ENCODE assay signal across 19 cellular contexts in the genomic region with DNA sequence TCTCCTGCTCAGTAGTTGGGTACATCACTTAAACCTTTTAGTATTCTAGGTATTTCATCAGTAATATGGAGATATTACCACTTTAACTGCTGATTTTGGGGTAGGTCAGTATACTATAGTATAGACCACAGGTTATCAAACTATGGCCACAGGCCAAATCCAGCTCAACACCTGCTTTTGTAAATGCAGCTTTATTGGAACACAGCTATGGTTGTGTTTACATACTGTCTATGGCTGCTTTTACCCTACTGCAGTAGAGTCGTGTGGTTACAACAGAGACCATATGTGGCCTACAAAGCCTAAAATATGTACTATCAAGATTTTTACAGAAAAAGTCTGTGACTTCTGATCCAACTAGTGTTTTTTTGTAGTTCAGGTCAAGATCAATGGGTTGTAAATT.
"Had no signal": no experiment of that assay in that cellular context is flagged by ENCODE, and none has a peak within 500 bp of the region (broad histone marks: within the 10 kb centered on the region; RNA-seq: fewer than 3 reads in every experiment).

No MANE protein-coding gene starts in this region.

- H3K4me3 ChIP-seq: dorsolateral prefrontal cortex, hepatocyte, psoas muscle, right lobe of liver, suprapubic skin, tibial artery, upper lobe of left lung, uterus had no signal

- H3K27me3 ChIP-seq: dorsolateral prefrontal cortex, hepatocyte, right lobe of liver, suprapubic skin, tibial artery, upper lobe of left lung, uterus had no signal

- DNase-seq: dorsolateral prefrontal cortex; effector CD8-positive, alpha-beta T cell; foreskin melanocyte; head of caudate nucleus; mesendoderm; naive thymus-derived CD4-positive, alpha-beta T cell; nephron progenitor cell; psoas muscle; retina; right lobe of liver; stimulated activated CD4-positive, alpha-beta T cell treated with anti-CD3 and anti-CD28 coated beads, Interleukin-4, amount 100 ng/mL, for 1 hour; stimulated activated CD8-positive, alpha-beta memory T cell treated with anti-CD3 and anti-CD28 coated beads, Interleukin-4, amount 100 ng/mL, for 48 hours; stimulated activated naive CD8-positive, alpha-beta T cell treated with anti-CD3 and anti-CD28 coated beads, Interleukin-15, Interleukin-2, amounts not matched to agents 100 U/mL and 50 U/mL, for 24 hours; tibial artery; upper lobe of left lung; uterus had no signal

- H3K9me3 ChIP-seq: psoas muscle, right lobe of liver, suprapubic skin, tibial artery, upper lobe of left lung, uterus had no signal

- H3K27ac ChIP-seq: dorsolateral prefrontal cortex, hepatocyte, psoas muscle, right lobe of liver, suprapubic skin, tibial artery, upper lobe of left lung, uterus had no signal

- ATAC-seq: naive thymus-derived CD4-positive, alpha-beta T cell; psoas muscle; right lobe of liver; stimulated activated effector memory CD8-positive, alpha-beta T cell treated with anti-CD3 and anti-CD28 coated beads, Interleukin-12 subunit alpha, Interleukin-12 subunit beta, amount 100 ng/mL, for 72 hours; stimulated activated naive CD8-positive, alpha-beta T cell treated with anti-CD3 and anti-CD28 coated beads, Interleukin-15, Interleukin-2, amounts not matched to agents 100 U/mL and 50 U/mL, for 24 hours had no signal

- H3K4me1 ChIP-seq: psoas muscle, right lobe of liver, suprapubic skin, upper lobe of left lung, uterus had no signal
